Comparison of ENCODE assay signal across 8 cellular contexts in the genomic region with DNA sequence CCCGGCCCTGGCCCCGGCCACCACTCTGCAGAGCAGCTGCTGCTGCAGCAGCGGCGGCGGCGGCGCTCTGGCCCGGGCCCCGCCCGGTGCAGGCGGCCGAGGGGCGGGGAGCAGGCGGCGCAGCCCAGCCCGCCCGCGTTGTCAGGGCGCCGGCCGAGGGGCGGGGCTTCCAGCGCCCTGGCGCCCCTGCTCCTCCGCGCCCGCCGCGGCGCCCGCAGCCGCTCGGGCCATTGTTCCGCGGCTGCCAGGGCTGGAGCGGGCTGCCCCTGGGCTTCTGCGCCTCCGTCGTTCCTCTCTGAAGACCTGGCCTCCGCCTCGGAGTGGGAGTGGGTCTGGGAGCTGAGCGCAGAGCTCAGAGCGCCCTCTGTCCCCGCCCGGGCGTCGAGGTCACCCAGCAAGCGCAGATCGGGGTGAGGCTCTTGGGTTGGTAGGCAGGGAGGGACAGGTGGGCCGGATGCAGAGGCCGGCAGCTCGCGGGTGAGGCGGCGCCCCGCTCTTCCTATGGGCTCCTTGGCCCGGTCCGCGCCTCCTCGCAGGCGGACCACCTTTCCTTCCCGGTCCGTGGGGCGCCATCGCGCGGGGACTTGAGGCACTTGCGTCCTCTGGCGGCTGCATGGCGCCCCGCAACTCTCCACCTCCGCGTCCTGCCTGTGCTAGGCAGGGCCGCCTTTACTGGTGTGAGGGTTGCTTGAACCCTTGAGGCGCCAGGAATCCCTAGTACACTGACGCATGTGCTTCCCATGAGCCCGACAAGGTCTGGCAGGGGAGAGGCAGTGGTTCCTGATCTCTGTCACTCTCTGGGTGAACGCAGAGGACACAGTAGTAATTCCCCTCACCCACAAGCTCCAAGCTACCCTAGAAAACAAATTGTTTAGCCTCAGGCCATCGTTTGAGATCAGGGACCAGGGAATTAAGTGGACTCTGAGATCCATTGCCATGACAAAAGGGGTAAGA. TPM values are rescaled to one million over a fixed set of nuclear protein-coding genes. Genes with fewer than 3 reads are reported as not detected.
DNase-seq lines count a peak whose midpoint lies in the region; ATAC-seq lines count a peak whose summit lies in the region.

A gene with protein sequence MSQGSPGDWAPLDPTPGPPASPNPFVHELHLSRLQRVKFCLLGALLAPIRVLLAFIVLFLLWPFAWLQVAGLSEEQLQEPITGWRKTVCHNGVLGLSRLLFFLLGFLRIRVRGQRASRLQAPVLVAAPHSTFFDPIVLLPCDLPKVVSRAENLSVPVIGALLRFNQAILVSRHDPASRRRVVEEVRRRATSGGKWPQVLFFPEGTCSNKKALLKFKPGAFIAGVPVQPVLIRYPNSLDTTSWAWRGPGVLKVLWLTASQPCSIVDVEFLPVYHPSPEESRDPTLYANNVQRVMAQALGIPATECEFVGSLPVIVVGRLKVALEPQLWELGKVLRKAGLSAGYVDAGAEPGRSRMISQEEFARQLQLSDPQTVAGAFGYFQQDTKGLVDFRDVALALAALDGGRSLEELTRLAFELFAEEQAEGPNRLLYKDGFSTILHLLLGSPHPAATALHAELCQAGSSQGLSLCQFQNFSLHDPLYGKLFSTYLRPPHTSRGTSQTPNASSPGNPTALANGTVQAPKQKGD (minus strand): TSS at position 69 of the 954 bp plus-strand sequence. CDS start 96 bp downstream, outside the sequence.

- H3K4ac ChIP-seq in mesendoderm (ENCODE audit: low read depth, low read length) = peak within 1 kb of the TSS; percentile 74

- H3K79me1 ChIP-seq in mesendoderm (ENCODE audit: low read length) = peaks cover 21% of the 10 kb centered on the region

- H4K5ac ChIP-seq in mesendoderm (ENCODE audit: low read length) = no peak within 1 kb of the TSS

- H2AK5ac ChIP-seq in mesendoderm (ENCODE audit: low read length) = no peak within 1 kb of the TSS

- H3K36me3 ChIP-seq in mesendoderm (ENCODE audit: control insufficient read depth, insufficient read depth, low read length) = no peaks in the 10 kb centered on the region

- H2BK5ac ChIP-seq in mesendoderm (ENCODE audit: low read length) = peak within 1 kb of the TSS; percentile 35

- H3K56ac ChIP-seq in mesendoderm (ENCODE audit: low read length) = peak within 1 kb of the TSS; percentile 97

- H3K27ac Mint-ChIP-seq in effector memory CD8-positive, alpha-beta T cell = peak within 1 kb of the TSS; percentile 90 to 95

- H3K4me3 Mint-ChIP-seq in effector memory CD8-positive, alpha-beta T cell = peak within 1 kb of the TSS; percentile 94 to 97

- H3K4me3 ChIP-seq in mesendoderm (ENCODE audit: low read length) = peak within 1 kb of the TSS; percentile 74

- no peaks in the 10 kb centered on the region for H3K27me3 ChIP-seq in mesendoderm (ENCODE audit: insufficient read depth, low read length, poor library complexity)

- peaks cover 6% of the 10 kb centered on the region for H3K36me3 Mint-ChIP-seq in effector memory CD8-positive, alpha-beta T cell (ENCODE audit: insufficient read depth)

- H3K4me1 ChIP-seq in mesendoderm (ENCODE audit: control insufficient read depth, low read depth, low read length) = peaks cover 7% of the 10 kb centered on the region

- H3K23ac ChIP-seq in mesendoderm (ENCODE audit: low read length) = peak within 1 kb of the TSS; percentile 7

- peak within 1 kb of the TSS; percentile 82 for H3K4me2 ChIP-seq in mesendoderm (ENCODE audit: low read length)

- peak within 1 kb of the TSS; percentile 94 for H3K9ac ChIP-seq in mesendoderm (ENCODE audit: low read length)

- H2BK15ac ChIP-seq in mesendoderm (replicated peaks; ENCODE audit: low read depth) = no peak within 1 kb of the TSS

- peaks cover 15% of the 10 kb centered on the region for H3K79me2 ChIP-seq in mesendoderm (ENCODE audit: control insufficient read depth, insufficient read depth, low read length)

- H3K18ac ChIP-seq in mesendoderm (ENCODE audit: low read length) = peak within 1 kb of the TSS; percentile 70

- H3K4me1 Mint-ChIP-seq in effector memory CD8-positive, alpha-beta T cell (ENCODE audit: low read depth in 2 of 2) = peaks cover 23 to 36% of the 10 kb centered on the region in 2 donors

- no peaks in the 10 kb centered on the region for H3K27me3 Mint-ChIP-seq in effector memory CD8-positive, alpha-beta T cell

- H3K9me3 Mint-ChIP-seq in effector memory CD8-positive, alpha-beta T cell = no peaks in the 10 kb centered on the region

- peak; percentile 91 for DNase-seq in COR-L47 (lab: John Stamatoyannopoulos, UW)
- peak; percentile 64 for DNase-seq in HS-5 (ENCODE audit: low read depth)
- DNase-seq in NK-92 treated with Interleukin-12 subunit alpha and Interleukin-12 subunit beta, amount 100 ng/mL, for 24 hours (lab: John Stamatoyannopoulos, UW) = peak; percentile 96
- peak; percentile 65 to 73 for DNase-seq in activated CD8-positive, alpha-beta memory T cell treated with anti-CD3 and anti-CD28 coated beads for 4 hours (ENCODE audit: low read depth in 2 of 2)
- peak; percentile 88 to 89 (median 89) for DNase-seq in effector memory CD8-positive, alpha-beta T cell
- DNase-seq in mesendoderm = peak; percentile 91
- DNase-seq in stimulated activated CD8-positive, alpha-beta memory T cell treated with anti-CD3 and anti-CD28 coated beads, Interleukin-12 subunit alpha, Interleukin-12 subunit beta, amount 100 ng/mL, for 4 hours (ENCODE audit: low read depth) = peak; percentile 76

- no peak within 1 kb of the TSS for H2BK120ac ChIP-seq in mesendoderm (ENCODE audit: low read depth, low read length)

- H4K8ac ChIP-seq in mesendoderm (ENCODE audit: low read depth, low read length) = no peak within 1 kb of the TSS

- peak; percentile 83 for ATAC-seq in GM19468 (IDR thresholded peaks at IDR 0.05; ENCODE audit: extremely low read depth, unreplicated experiment)
- peak; percentile 81 for ATAC-seq in effector memory CD8-positive, alpha-beta T cell (replicated peaks)

- WGBS in mesendoderm (ENCODE audit: extremely low coverage, insufficient coverage, low lambda C conversion rate) = no CpG with 5 or more reads among the region's 79 CpGs

- H3K27ac ChIP-seq in mesendoderm (ENCODE audit: low read depth, low read length) = peak within 1 kb of the TSS; percentile 97

RNA-seq across cellular contexts. Expression of the gene that starts here (rescaled TPM):
- polyA plus RNA-seq in mesendoderm (2013, experiment 1 of 2) = 24.7 TPM
- polyA plus RNA-seq in mesendoderm (2013, experiment 2 of 2) = 25.1 TPM

Comparison
In these comparisons a context has a peak if more than half of its experiments do, and no peak if none do; other contexts are left out.
1. Peak in every context shown above with its lines: DNase-seq, ATAC-seq, H3K4me3 ChIP-seq and H3K27ac ChIP-seq.